Comparison of ENCODE assay signal across 8 cellular contexts in the genomic region with DNA sequence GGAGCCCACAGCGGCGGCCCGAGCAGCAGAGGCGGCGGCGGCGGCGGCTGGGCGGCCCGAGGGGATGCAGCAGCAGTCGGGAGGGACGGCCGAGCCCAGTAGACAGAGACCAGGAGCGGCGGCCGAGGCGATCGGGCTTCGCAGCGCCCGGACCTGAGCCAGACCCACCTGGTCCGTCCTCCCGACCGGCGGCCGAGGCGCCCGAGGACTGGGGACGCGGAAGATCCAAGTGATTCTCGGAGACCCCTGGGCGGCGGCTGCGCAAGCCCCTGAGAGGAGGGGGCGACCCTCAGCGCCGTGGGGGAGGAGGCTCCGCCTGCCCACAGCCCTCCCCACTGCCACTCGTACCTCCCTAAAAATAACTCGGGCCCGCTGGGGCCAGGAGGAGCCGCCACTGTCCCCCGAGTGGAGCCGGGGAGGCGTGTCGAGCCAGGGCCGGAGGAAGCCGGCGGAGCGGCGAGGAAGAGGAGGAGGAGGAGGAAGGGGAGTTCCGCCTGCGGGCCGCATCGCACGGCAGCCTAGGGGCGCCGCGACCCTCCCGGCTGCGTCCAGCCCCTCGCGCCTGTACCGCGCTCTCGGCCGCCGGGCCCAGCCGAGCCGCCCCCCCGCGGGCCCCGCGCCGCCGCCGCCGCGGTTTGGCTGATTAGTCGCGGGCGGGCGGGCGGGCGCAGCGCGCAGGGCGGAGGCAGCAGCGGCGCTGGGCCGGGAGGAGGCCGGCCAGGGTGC. TPM values are rescaled to one million over a fixed set of nuclear protein-coding genes. Genes with fewer than 3 reads are reported as not detected.
A peak's percentile ranks its signal among the peaks of the same experiment; 100 is the strongest.
DNase-seq lines count a peak whose midpoint lies in the region; ATAC-seq and TF ChIP-seq lines count a peak whose summit lies in the region.

No MANE protein-coding gene starts in this region.

- CTCF ChIA-PET in A673 (lab: Charles Lee) = no interaction called here
- CTCF ChIA-PET in activated naive CD4-positive, alpha-beta T cell treated with anti-CD3 and anti-CD28 coated beads for 36 hours (lab: Charles Lee) = no interaction called here

- peaks cover 37% of the 10 kb centered on the region for H3K4me1 ChIP-seq in A673 (ENCODE audit: insufficient read depth, low read length, poor library complexity, severe bottlenecking)

- H3K4me3 Mint-ChIP-seq in activated naive CD4-positive, alpha-beta T cell treated with anti-CD3 and anti-CD28 coated beads for 36 hours = peak overlapping the region; percentile 99

- no TSS peak for BruUV-seq in A673 (replicated peaks; lab: Mats Ljungman, UMichigan)

- peak overlapping the region; percentile 95 for H3K27ac Mint-ChIP-seq in activated naive CD4-positive, alpha-beta T cell treated with anti-CD3 and anti-CD28 coated beads for 36 hours

- intact Hi-C loops in A673 (cut with micrococcal nuclease; ENCODE audit: unreplicated experiment) = loop anchor here (1.0 kb wide), 1 partner anchor 72 kb away; no protein-coding TSS in a partner anchor
- intact Hi-C loops in activated naive CD4-positive, alpha-beta T cell treated with anti-CD3 and anti-CD28 coated beads for 36 hours (cut with micrococcal nuclease) = loop anchor here (5.0 kb wide), 2 partner anchors 246 to 291 kb away; no protein-coding TSS in a partner anchor

- H3K9me3 Mint-ChIP-seq in activated naive CD4-positive, alpha-beta T cell treated with anti-CD3 and anti-CD28 coated beads for 36 hours = no peaks in the 10 kb centered on the region

- POLR2A ChIA-PET in A673 (lab: Charles Lee; ENCODE audit: low non-redundant PET) = no interaction called here

- H3K4me1 Mint-ChIP-seq in activated naive CD4-positive, alpha-beta T cell treated with anti-CD3 and anti-CD28 coated beads for 36 hours (ENCODE audit: low read depth) = peaks cover 51% of the 10 kb centered on the region

- no peaks in the 10 kb centered on the region for H3K27me3 Mint-ChIP-seq in activated naive CD4-positive, alpha-beta T cell treated with anti-CD3 and anti-CD28 coated beads for 36 hours (ENCODE audit: low read depth)

- H3K36me3 Mint-ChIP-seq in activated naive CD4-positive, alpha-beta T cell treated with anti-CD3 and anti-CD28 coated beads for 36 hours (ENCODE audit: low read depth) = peaks cover 22% of the 10 kb centered on the region

- no peaks in the 10 kb centered on the region for H3K9me3 ChIP-seq in A673 (ENCODE audit: low read depth, low read length, poor library complexity, severe bottlenecking)

- H3K27ac ChIP-seq in A673 (ENCODE audit: low read depth, low read length, poor library complexity, severe bottlenecking) = peak overlapping the region; percentile 84

- H3K36me3 ChIP-seq in A673 (ENCODE audit: insufficient read depth, low read length, poor library complexity, severe bottlenecking) = no peaks in the 10 kb centered on the region

- DNase-seq in A673 (ENCODE audit: low spot score) (peak; percentile 70), RKO (ENCODE audit: low spot score) (peak; percentile 42), germinal center (ENCODE audit: low spot score) (peak; percentile 59), nucleus accumbens (lab: John Stamatoyannopoulos, UW) (peak in 40 of 56 donors; percentile 16 to 64 (median 37)), GM19240 (ENCODE audit: insufficient read length, low spot score) (no peak)
- peak; percentile 50 for DNase-seq in activated naive CD4-positive, alpha-beta T cell treated with anti-CD3 and anti-CD28 coated beads for 36 hours

- no peak for TF ChIP-seq CTCF in A673 (conservative IDR thresholded peaks at IDR 0.05; ENCODE audit: low read depth, low read length)

- peak overlapping the region; percentile 93 for H3K4me3 ChIP-seq in A673 (ENCODE audit: low read depth, low read length, poor library complexity, severe bottlenecking)

- ATAC-seq in GM18858 (IDR thresholded peaks at IDR 0.05; ENCODE audit: unreplicated experiment) (peak; percentile 9), HG03045 (IDR thresholded peaks at IDR 0.05; ENCODE audit: unreplicated experiment) (peak; percentile 33)

- peaks cover 3% of the 10 kb centered on the region for H3K27me3 ChIP-seq in A673 (replicated peaks; ENCODE audit: insufficient read depth, low read depth, low read length, poor library complexity)

RNA-seq across cellular contexts. Expression of gene RAPGEF2, which starts 0.7 kb away (rescaled TPM):
- total RNA-seq in A673 (2021) = 31.9 and 36.8 TPM in 2 replicates
- total RNA-seq in activated naive CD4-positive, alpha-beta T cell treated with anti-CD3 and anti-CD28 coated beads for 36 hours = 10 to 100 TPM; 21.2 to 26.1 TPM
